1 cellular context compared by ENCODE assay signal in the genomic region with DNA sequence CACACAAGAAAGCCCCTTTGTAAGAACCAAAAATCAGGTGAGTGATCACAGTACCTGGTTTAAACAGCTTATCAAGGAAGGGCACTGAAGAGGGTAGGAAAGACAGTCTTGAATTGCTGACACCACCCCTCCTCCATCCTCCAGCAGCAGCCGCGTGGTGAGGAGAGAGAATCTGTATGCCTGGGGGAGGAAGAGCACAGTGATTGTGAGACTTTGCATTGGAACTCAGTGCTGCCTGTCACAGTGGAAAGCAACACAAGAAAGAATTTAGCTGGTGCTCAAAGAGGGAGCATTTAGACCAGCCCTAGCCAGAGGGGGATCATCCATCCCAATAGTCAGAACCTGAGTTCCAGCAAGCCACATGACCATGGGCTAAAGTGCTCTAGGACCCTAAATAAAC.
TF ChIP-seq lines count a peak whose summit lies in the region.

No MANE protein-coding gene starts in this region.

TF ChIP-seq in IMR-90, 13 proteins besides CTCF, POLR2A, EP300 and RAD21 (continued from another document):
- TF ChIP-seq MAZ (IDR thresholded peaks at IDR 0.05; ENCODE audit: borderline replicate concordance, low read depth, low read length) (no peak), MAFK (IDR thresholded peaks at IDR 0.05; ENCODE audit: low read depth, low read length) (no peak), CHD1 (IDR thresholded peaks at IDR 0.05; ENCODE audit: low read depth, low read length) (no peak), RCOR1 (IDR thresholded peaks at IDR 0.05; ENCODE audit: insufficient replicate concordance, low read length) (no peak), SMC3 (IDR thresholded peaks at IDR 0.05; ENCODE audit: low read depth, low read length) (no peak), CEBPB (IDR thresholded peaks at IDR 0.05; ENCODE audit: low read depth, low read length) (no peak)
